Comparison of ENCODE assay signal across 23 cellular contexts in the genomic region with DNA sequence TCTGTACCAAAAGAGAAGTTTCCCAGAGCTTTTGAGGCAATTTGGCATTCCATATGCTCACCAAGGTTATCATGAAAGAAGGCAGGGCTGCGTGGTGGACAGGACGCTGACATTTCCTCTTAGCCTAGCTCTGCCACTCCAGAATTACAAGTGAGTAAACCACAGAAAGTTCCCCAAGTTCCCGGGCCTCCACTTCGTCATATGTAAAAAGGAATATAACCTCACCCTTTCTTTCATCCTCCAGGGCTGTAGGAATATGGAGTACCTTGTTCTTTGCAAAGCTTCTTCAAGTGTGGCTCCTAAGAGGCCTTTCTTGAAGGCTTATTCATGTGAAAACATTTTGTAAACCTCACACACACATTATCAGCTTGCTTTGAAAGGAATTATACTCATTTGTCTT.
DNase-seq lines count a peak whose midpoint lies in the region; ATAC-seq, FAIRE-seq and TF ChIP-seq lines count a peak whose summit lies in the region.
"Had no signal": no experiment of that assay in that cellular context is flagged by ENCODE, and none has a peak within 500 bp of the region (broad histone marks: within the 10 kb centered on the region; RNA-seq: fewer than 3 reads in every experiment).

No MANE protein-coding gene starts in this region.

- H3K4me1 ChIP-seq in cardiac muscle cell (ENCODE audit: low read depth) (peaks cover 46% of the 10 kb centered on the region), heart right ventricle (no peaks in the 10 kb centered on the region), lower lobe of right lung (peaks cover 5% of the 10 kb centered on the region)
- H3K4me1 ChIP-seq: Caco-2, HAP-1 had no signal

- intact Hi-C loops in heart right ventricle (cut with DNase I) (no loop called here), lower lobe of right lung (cut with DNase I) (no loop called here)

- no peak for TF ChIP-seq CTCF in cardiac muscle cell (IDR thresholded peaks at IDR 0.05; ENCODE audit: low read depth, low read length)
- no peak for TF ChIP-seq CTCF in heart right ventricle (IDR thresholded peaks at IDR 0.05)
- no peak for TF ChIP-seq CTCF in bronchial epithelial cell (IDR thresholded peaks at IDR 0.05; ENCODE audit: insufficient read depth, low read length, severe bottlenecking)
- no peak for TF ChIP-seq CTCF in lower lobe of right lung (IDR thresholded peaks at IDR 0.05)

- H3K9me3 ChIP-seq in cardiac muscle cell (ENCODE audit: low read depth) (no peaks in the 10 kb centered on the region), heart right ventricle (no peaks in the 10 kb centered on the region), lower lobe of right lung (no peaks in the 10 kb centered on the region)
- H3K9me3 ChIP-seq: Caco-2, HAP-1, SJSA1 had no signal

- H3K36me3 ChIP-seq in cardiac muscle cell: no peaks in the 10 kb centered on the region
- H3K36me3 ChIP-seq in heart right ventricle: no peaks in the 10 kb centered on the region
- H3K36me3 ChIP-seq in bronchial epithelial cell (ENCODE audit: control insufficient read depth, insufficient read depth, low read length): no peaks in the 10 kb centered on the region
- H3K36me3 ChIP-seq in lower lobe of right lung: no peaks in the 10 kb centered on the region
- H3K36me3 ChIP-seq: HAP-1, SJSA1 had no signal

- WGBS in heart right ventricle, 2 donors: 36 to 42% methylated on average over 4 of the region's 4 CpGs

- DNase-seq in cardiac muscle cell (ENCODE audit: low read depth in 1 of 2, low spot score in 1 of 2) (peak; percentile 13 to 26), heart right ventricle (no peak), bronchial epithelial cell (ENCODE audit: low read depth) (peak; percentile 10), lower lobe of right lung (no peak), retina (no peak), NOMO-1 (lab: John Stamatoyannopoulos, UW; ENCODE audit: unreplicated experiment in 2 of 2) (no peak)
- DNase-seq in effector CD8-positive, alpha-beta T cell (lab: John Stamatoyannopoulos, UW): no peak
- DNase-seq: Caco-2; CD4-positive, alpha-beta T cell; DMS53; EL; Kasumi-1; MM.1S; NCI-H1105; NCI-H1694; NCI-H2081 treated with DMSO at 0.1 percent for 48 hours; NCI-H2227 treated with DMSO at 0.1 percent for 48 hours; NCI-H524 had no signal

- H3K4me3 ChIP-seq in cardiac muscle cell (no peak overlapping the region), heart right ventricle (no peak overlapping the region), bronchial epithelial cell (ENCODE audit: low read depth, low read length) (no peak overlapping the region), lower lobe of right lung (no peak overlapping the region)
- H3K4me3 ChIP-seq: GM12878, HAP-1, SJSA1 had no signal

- FAIRE-seq in bronchial epithelial cell (lab: Jason Lieb, UNC): no peak
- FAIRE-seq: A204.1, GM12878 had no signal

- peak overlapping the region; percentile 69 for H3K27ac ChIP-seq in cardiac muscle cell
- no peak overlapping the region for H3K27ac ChIP-seq in heart right ventricle
- no peak overlapping the region for H3K27ac ChIP-seq in lower lobe of right lung
- H3K27ac ChIP-seq: SJSA1 had no signal

- ATAC-seq in heart right ventricle (no peak), lower lobe of right lung (peak; percentile 77 to 79)
- ATAC-seq in activated CD4-positive, CD25-positive, alpha-beta regulatory T cell treated with anti-CD3 and anti-CD28 coated beads, Interleukin-2, amount 50 U/mL, for 24 hours: no peak
- ATAC-seq: GM12878 had no signal

- H3K27me3 ChIP-seq in cardiac muscle cell: no peaks in the 10 kb centered on the region
- peaks cover 0 to 6% (median 0%) of the 10 kb centered on the region in 7 donors for H3K27me3 ChIP-seq in heart right ventricle
- no peaks in the 10 kb centered on the region for H3K27me3 ChIP-seq in bronchial epithelial cell (ENCODE audit: control insufficient read depth, insufficient read depth, low read length)
- H3K27me3 ChIP-seq in lower lobe of right lung (ENCODE audit: low read depth): no peaks in the 10 kb centered on the region
- H3K27me3 ChIP-seq: SJSA1 had no signal

Comparison
In these comparisons a context has a peak if more than half of its experiments do, and no peak if none do; other contexts are left out.
1. DNase-seq: peak in cardiac muscle cell (2 of 2) and bronchial epithelial cell (single experiment); none in heart right ventricle (0 of 2), lower lobe of right lung (single experiment), retina (single experiment), effector CD8-positive, alpha-beta T cell (single experiment) and NOMO-1 (0 of 2).
2. ATAC-seq: peak in lower lobe of right lung (2 of 2); none in heart right ventricle (0 of 8) and activated CD4-positive, CD25-positive, alpha-beta regulatory T cell treated with anti-CD3 and anti-CD28 coated beads, Interleukin-2, amount 50 U/mL, for 24 hours (0 of 2).